In genomic region chr17:19111801-19112458, GRCh38 we compare ENCODE assay signal across 8 cellular contexts. TPM values are rescaled to one million over a fixed set of nuclear protein-coding genes. Genes with fewer than 3 reads are reported as not detected.
DNase-seq lines count a peak whose midpoint lies in the region; ATAC-seq, FAIRE-seq and TF ChIP-seq lines count a peak whose summit lies in the region.
"Not testable (repeated sequence)": the region's sequence is repeated elsewhere in the genome, so short reads cannot be mapped to it uniquely, and the experiment has no call there.

No MANE protein-coding gene starts in this region.

- intact Hi-C loops in lower leg skin (cut with DNase I; ENCODE audit: low total_unique reads): not testable (repeated sequence)

- not testable (repeated sequence) for TF ChIP-seq CTCF in RWPE2 (IDR thresholded peaks at IDR 0.05; ENCODE audit: poor library complexity, severe bottlenecking); lower leg skin (IDR thresholded peaks at IDR 0.05)

- H3K36me3 Mint-ChIP-seq in activated T-cell treated with anti-CD3 and anti-CD28 coated beads, Interleukin-2, amount 50 U/mL, for 72 hours (ENCODE audit: insufficient read depth in 2 of 2): not testable (repeated sequence)

- peak; percentile 18 for DNase-seq in RWPE2 (ENCODE audit: low spot score)
- peak; percentile 72 to 96 for DNase-seq in activated T-cell treated with anti-CD3 and anti-CD28 coated beads, Interleukin-2, amount 50 U/mL, for 72 hours
- DNase-seq in lower leg skin (ENCODE audit: low spot score in 2 of 2): peak; percentile 53 to 94
- DNase-seq in skeletal muscle cell (ENCODE audit: low read depth): peak; percentile 29
- peak; percentile 74 for DNase-seq in ureter (ENCODE audit: low spot score)

- H3K9me3 ChIP-seq in RWPE2 (ENCODE audit: severe bottlenecking): not testable (repeated sequence)

- not testable (repeated sequence) for TF ChIP-seq POLR2A in lower leg skin (IDR thresholded peaks at IDR 0.05)

- H3K4me3 Mint-ChIP-seq in activated T-cell treated with anti-CD3 and anti-CD28 coated beads, Interleukin-2, amount 50 U/mL, for 72 hours: peak overlapping the region; percentile 66 to 90

- H3K4me3 ChIP-seq in RWPE2 (ENCODE audit: severe bottlenecking); lower leg skin (ENCODE audit: low read depth, poor library complexity, severe bottlenecking); skeletal muscle cell (ENCODE audit: low read depth, low read length): not testable (repeated sequence)

- not testable (repeated sequence) for H3K4me1 Mint-ChIP-seq in activated T-cell treated with anti-CD3 and anti-CD28 coated beads, Interleukin-2, amount 50 U/mL, for 72 hours (ENCODE audit: low read depth)

- peak overlapping the region; percentile 75 for H3K27ac Mint-ChIP-seq in activated T-cell treated with anti-CD3 and anti-CD28 coated beads, Interleukin-2, amount 50 U/mL, for 72 hours

- not testable (repeated sequence) for H3K4me1 ChIP-seq in RWPE2 (ENCODE audit: insufficient read depth, poor library complexity, severe bottlenecking)

- peak; percentile 66 for FAIRE-seq in endometrium (lab: Jason Lieb, UNC)

- H3K27ac ChIP-seq in RWPE2 (ENCODE audit: poor library complexity, severe bottlenecking): peak overlapping the region; percentile 85

- 1% methylated on average over 23 of the region's 47 CpGs; no CpG with 5 or more reads in 1 of the 2 donors for WGBS in lower leg skin, 2 donors

- not testable (repeated sequence) for H3K27me3 ChIP-seq in RWPE2 (ENCODE audit: insufficient read depth, poor library complexity, severe bottlenecking)

- H3K9me3 Mint-ChIP-seq in activated T-cell treated with anti-CD3 and anti-CD28 coated beads, Interleukin-2, amount 50 U/mL, for 72 hours: not testable (repeated sequence)

- peak; percentile 26 for ATAC-seq in GM18517 (IDR thresholded peaks at IDR 0.05; ENCODE audit: unreplicated experiment)
- peak; percentile 31 for ATAC-seq in HG03095 (IDR thresholded peaks at IDR 0.05; ENCODE audit: unreplicated experiment)
- ATAC-seq in RWPE2 (ENCODE audit: low read depth): not testable (repeated sequence)
- ATAC-seq in activated T-cell treated with anti-CD3 and anti-CD28 coated beads, Interleukin-2, amount 50 U/mL, for 72 hours (replicated peaks in 1 of 2): peak in 1 of 2 donors; percentile 80

- H3K27me3 Mint-ChIP-seq in activated T-cell treated with anti-CD3 and anti-CD28 coated beads, Interleukin-2, amount 50 U/mL, for 72 hours (ENCODE audit: low read depth): not testable (repeated sequence)

- H3K36me3 ChIP-seq in RWPE2 (ENCODE audit: low read depth): not testable (repeated sequence)

RNA-seq across cellular contexts. Expression of gene GRAPL, which starts 15.5 kb away (rescaled TPM):
- total RNA-seq in activated T-cell treated with anti-CD3 and anti-CD28 coated beads, Interleukin-2, amount 50 U/mL, for 72 hours: 1 to 10 TPM; 2.8 to 5.1 TPM
- total RNA-seq in lower leg skin: 1 to 10 TPM in 1 of 4 donors, under 1 TPM in 1, not detected in 2; 0.71 to 1.2 TPM
- 2.3 TPM for total RNA-seq in ureter

Comparison
In these comparisons a context has a peak if more than half of its experiments do, and no peak if none do; other contexts are left out.
1. DNase-seq: peak in every context shown above with its lines; median percentile 84 in activated T-cell treated with anti-CD3 and anti-CD28 coated beads, Interleukin-2, amount 50 U/mL, for 72 hours; 74 in ureter; 74 in lower leg skin; 29 in skeletal muscle cell; 18 in RWPE2.